20 cellular contexts compared by ENCODE assay signal in genomic region chr15:42368096-42368495, GRCh38.
"Had no signal": no experiment of that assay in that cellular context is flagged by ENCODE, and none has a peak within 500 bp of the region (broad histone marks: within the 10 kb centered on the region; RNA-seq: fewer than 3 reads in every experiment).

No MANE protein-coding gene starts in this region.

- H3K27me3 Mint-ChIP-seq: memory B cell; natural killer cell treated with Interleukin-12 subunit alpha and Interleukin-12 subunit beta and Interleukin-15 and Interleukin-18, amount 100 ng/mL, for 72 hours; type B pancreatic cell had no signal

- H3K36me3 ChIP-seq: ascending aorta, brain microvascular endothelial cell, thoracic aorta, vagina, WERI-Rb-1 had no signal

- H3K9me3 Mint-ChIP-seq: activated naive CD4-positive, alpha-beta T cell treated with anti-CD3 and anti-CD28 coated beads, Interleukin-2, amount 50 U/mL, for 72 hours; memory B cell; natural killer cell treated with Interleukin-12 subunit alpha and Interleukin-12 subunit beta and Interleukin-15 and Interleukin-18, amount 100 ng/mL, for 72 hours; type B pancreatic cell had no signal

- ATAC-seq: activated CD8-positive, alpha-beta T cell treated with anti-CD3 and anti-CD28 coated beads, Interleukin-2, amount 10 ng/mL, durations not matched to agents 7 days and 5 days; activated naive CD4-positive, alpha-beta T cell treated with anti-CD3 and anti-CD28 coated beads, Interleukin-2, amount 50 U/mL, for 72 hours; left ventricle myocardium superior; natural killer cell treated with Interleukin-12 subunit alpha and Interleukin-12 subunit beta and Interleukin-15 and Interleukin-18, amount 100 ng/mL, for 72 hours; sciatic nerve had no signal

- H3K4me3 Mint-ChIP-seq: activated CD8-positive, alpha-beta T cell treated with anti-CD3 and anti-CD28 coated beads, Interleukin-2, amount 10 ng/mL, durations not matched to agents 7 days and 5 days; endodermal cell; memory B cell; natural killer cell treated with Interleukin-12 subunit alpha and Interleukin-12 subunit beta and Interleukin-15 and Interleukin-18, amount 100 ng/mL, for 72 hours; type B pancreatic cell had no signal

- H3K4me1 Mint-ChIP-seq: memory B cell had no signal

- H3K36me3 Mint-ChIP-seq: activated naive CD4-positive, alpha-beta T cell treated with anti-CD3 and anti-CD28 coated beads, Interleukin-2, amount 50 U/mL, for 72 hours; natural killer cell treated with Interleukin-12 subunit alpha and Interleukin-12 subunit beta and Interleukin-15 and Interleukin-18, amount 100 ng/mL, for 72 hours; type B pancreatic cell had no signal

- H3K9me3 ChIP-seq: ascending aorta, thoracic aorta, vagina had no signal

- H3K4me3 ChIP-seq: ascending aorta, thoracic aorta, vagina had no signal

- H3K27me3 ChIP-seq: ascending aorta, brain microvascular endothelial cell, vagina had no signal

- H3K4me1 ChIP-seq: ascending aorta, vagina had no signal

- DNase-seq: activated CD4-positive, alpha-beta T cell treated with anti-CD3 and anti-CD28 coated beads for 1 hour; activated CD4-positive, alpha-beta T cell treated with anti-CD3 and anti-CD28 coated beads, Interleukin-2, amount 50 U/mL, for 1 hour; activated CD8-positive, alpha-beta T cell treated with anti-CD3 and anti-CD28 coated beads, Interleukin-2, amount 10 ng/mL, durations not matched to agents 7 days and 5 days; brain microvascular endothelial cell; central memory CD4-positive, alpha-beta T cell; endodermal cell; hippocampal formation; left ventricle myocardium superior; stimulated activated CD4-positive, alpha-beta T cell treated with anti-CD3 and anti-CD28 coated beads, Interleukin-4, amount 100 ng/mL, for 24 hours; stimulated activated naive CD4-positive, alpha-beta T cell treated with Interleukin-2 at 50 U/mL for 16 hours; WERI-Rb-1 had no signal

- H3K27ac ChIP-seq: ascending aorta, brain microvascular endothelial cell, epithelial cell of prostate, thoracic aorta, vagina, WERI-Rb-1 had no signal
